19 cellular contexts compared by ENCODE assay signal in the genomic region with DNA sequence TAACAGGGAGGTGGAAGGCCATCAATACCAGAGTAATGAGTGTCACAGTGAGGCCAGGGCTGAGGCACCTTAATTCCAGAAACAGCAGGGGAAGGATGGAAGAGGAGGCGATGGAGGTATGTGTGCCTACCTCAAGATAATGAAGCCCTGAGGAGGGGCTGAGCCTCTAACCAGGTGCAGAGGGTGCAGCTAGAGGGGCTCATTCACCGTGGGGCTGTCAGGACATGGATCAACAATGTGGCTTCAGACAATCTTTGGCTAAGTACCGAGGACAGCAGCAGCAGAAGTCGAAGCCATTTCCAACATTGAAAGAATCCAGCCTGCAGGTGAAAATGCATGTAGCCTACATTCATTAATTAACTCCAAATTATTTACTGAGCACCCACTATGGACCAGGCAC.
A peak's percentile ranks its signal among the peaks of the same experiment; 100 is the strongest.
DNase-seq lines count a peak whose midpoint lies in the region; ATAC-seq, FAIRE-seq and TF ChIP-seq lines count a peak whose summit lies in the region.
"Had no signal": no experiment of that assay in that cellular context is flagged by ENCODE, and none has a peak within 500 bp of the region (broad histone marks: within the 10 kb centered on the region; RNA-seq: fewer than 3 reads in every experiment).

No MANE protein-coding gene starts in this region.

- no peaks in the 10 kb centered on the region for H3K36me3 Mint-ChIP-seq in natural killer cell treated with Interleukin-12 subunit alpha and Interleukin-12 subunit beta and Interleukin-15 and Interleukin-18, amount 100 ng/mL, for 72 hours
- H3K36me3 Mint-ChIP-seq: CD4-positive, alpha-beta memory T cell had no signal

- POLR2A ChIA-PET in A549 (lab: Yijun Ruan, JAX) (no interaction called here), GM12878 (lab: Charles Lee) (no interaction called here)

- H2AFZ ChIP-seq in GM12878 (ENCODE audit: control insufficient read depth, low read depth, low read length) (no peak overlapping the region), neural cell (ENCODE audit: low read depth, low read length) (peak overlapping the region; percentile 34)
- H2AFZ ChIP-seq: GM23248 had no signal

- no peak overlapping the region for H3K27ac Mint-ChIP-seq in natural killer cell treated with Interleukin-12 subunit alpha and Interleukin-12 subunit beta and Interleukin-15 and Interleukin-18, amount 100 ng/mL, for 72 hours
- H3K27ac Mint-ChIP-seq: CD4-positive, alpha-beta memory T cell; HFFc6 had no signal

- no peak for ATAC-seq in A549
- no peak for ATAC-seq in GM12878
- no peak for ATAC-seq in natural killer cell treated with Interleukin-12 subunit alpha and Interleukin-12 subunit beta and Interleukin-15 and Interleukin-18, amount 100 ng/mL, for 72 hours
- ATAC-seq in GM19467 (IDR thresholded peaks at IDR 0.05; ENCODE audit: unreplicated experiment), result no peak

- no peaks in the 10 kb centered on the region for H3K9me3 ChIP-seq in A549
- H3K9me3 ChIP-seq in GM12878 (replicated peaks; ENCODE audit: control insufficient read depth, insufficient read depth, low read length), result no peaks in the 10 kb centered on the region
- no peaks in the 10 kb centered on the region for H3K9me3 ChIP-seq in neural cell (ENCODE audit: low read length)
- H3K9me3 ChIP-seq: HAP-1 had no signal

- H3K9me2 ChIP-seq in neural cell (ENCODE audit: insufficient read depth, low read length), result no peaks in the 10 kb centered on the region

- RAD21 ChIA-PET in GM12878 (lab: Charles Lee; ENCODE audit: unreplicated experiment), result no interaction called here

- FAIRE-seq in A549 (lab: Jason Lieb, UNC), result no peak
- FAIRE-seq in GM12878 (lab: Jason Lieb, UNC), result no peak
- FAIRE-seq: G401.6 had no signal

- H3F3A ChIP-seq in neural cell (ENCODE audit: insufficient read depth, low read length, poor library complexity, severe bottlenecking), result no peaks in the 10 kb centered on the region

- in situ Hi-C loops in GM12878 (cut with MboI), result no loop called here

- H3K36me3 ChIP-seq in GM12878 (ENCODE audit: control insufficient read depth in 2 of 2, insufficient read depth in 2 of 2, low read length in 1 of 2), result no peaks in the 10 kb centered on the region
- no peaks in the 10 kb centered on the region for H3K36me3 ChIP-seq in neural cell (ENCODE audit: insufficient read depth, low read length)
- H3K36me3 ChIP-seq: HAP-1 had no signal

- no peak overlapping the region for H3K4me2 ChIP-seq in A549
- no peak overlapping the region for H3K4me2 ChIP-seq in GM12878 (ENCODE audit: control insufficient read depth, insufficient read depth)
- no peak overlapping the region for H3K4me2 ChIP-seq in neural cell (ENCODE audit: low read length)

- H3K27me3 Mint-ChIP-seq in natural killer cell treated with Interleukin-12 subunit alpha and Interleukin-12 subunit beta and Interleukin-15 and Interleukin-18, amount 100 ng/mL, for 72 hours, result peaks cover 0 to 2% of the 10 kb centered on the region in 2 donors
- H3K27me3 Mint-ChIP-seq: CD4-positive, alpha-beta memory T cell had no signal

- H4K20me1 ChIP-seq in GM12878 (ENCODE audit: control insufficient read depth, insufficient read depth) (no peaks in the 10 kb centered on the region), neural cell (ENCODE audit: insufficient read depth) (no peaks in the 10 kb centered on the region)

- no peak overlapping the region for H3K4me3 Mint-ChIP-seq in natural killer cell treated with Interleukin-12 subunit alpha and Interleukin-12 subunit beta and Interleukin-15 and Interleukin-18, amount 100 ng/mL, for 72 hours
- H3K4me3 Mint-ChIP-seq: CD4-positive, alpha-beta memory T cell; HFFc6 had no signal

- CTCF ChIA-PET in A549 (lab: Yijun Ruan, JAX) (no interaction called here), GM12878 (lab: Yijun Ruan, JAX) (no interaction called here)

- no peak overlapping the region for H3K9ac ChIP-seq in GM12878 (ENCODE audit: control insufficient read depth, insufficient read depth, low read length)
- H3K9ac ChIP-seq in neural cell (ENCODE audit: low read length), result peak overlapping the region; percentile 11
- H3K9ac ChIP-seq: GM23248 had no signal

- no peak for TF ChIP-seq RAD21 in A549 (conservative IDR thresholded peaks at IDR 0.05 in 1 of 2, IDR thresholded peaks at IDR 0.05 in 1 of 2)
- no peak for TF ChIP-seq RAD21 in Ishikawa (IDR thresholded peaks at IDR 0.05; ENCODE audit: low read depth)
- no peak for TF ChIP-seq RAD21 in GM12878 (IDR thresholded peaks at IDR 0.05; ENCODE audit: insufficient read depth, low read depth, low read length)
- no peak for TF ChIP-seq RAD21 in neural cell (conservative IDR thresholded peaks at IDR 0.05)

- H3K4me3 ChIP-seq in A549 (no peak overlapping the region), GM12878 (no peak overlapping the region), neural cell (ENCODE audit: low read length) (peak overlapping the region; percentile 20)
- H3K4me3 ChIP-seq: GM23248, HAP-1 had no signal

- H3K9me3 Mint-ChIP-seq in natural killer cell treated with Interleukin-12 subunit alpha and Interleukin-12 subunit beta and Interleukin-15 and Interleukin-18, amount 100 ng/mL, for 72 hours, result peaks cover 4% of the 10 kb centered on the region

- H3K4me1 Mint-ChIP-seq in natural killer cell treated with Interleukin-12 subunit alpha and Interleukin-12 subunit beta and Interleukin-15 and Interleukin-18, amount 100 ng/mL, for 72 hours (ENCODE audit: low read depth in 2 of 2), result no peaks in the 10 kb centered on the region
- H3K4me1 Mint-ChIP-seq: CD4-positive, alpha-beta memory T cell had no signal

- H3K27me3 ChIP-seq in GM12878 (replicated peaks in 1 of 2; ENCODE audit: control insufficient read depth in 2 of 2, insufficient read depth in 2 of 2, low read length in 1 of 2), result no peaks in the 10 kb centered on the region
- H3K27me3 ChIP-seq in neural cell (ENCODE audit: insufficient read depth, low read depth, low read length), result no peaks in the 10 kb centered on the region

- DNase-seq in A549 (ENCODE audit: low read depth in 1 of 2, low spot score in 1 of 2) (no peak), GM12878 (ENCODE audit: low read depth, low spot score) (no peak), T-helper 1 cell (no peak), A172 (ENCODE audit: low spot score) (no peak)
- DNase-seq in natural killer cell treated with Interleukin-12 subunit alpha and Interleukin-12 subunit beta and Interleukin-15 and Interleukin-18, amount 100 ng/mL, for 72 hours (ENCODE audit: low spot score), result no peak
- DNase-seq: C1 segment of cervical spinal cord; Calu3; CD4-positive, alpha-beta memory T cell; COR-L47; DMS153; DND-41; GM23248; HFFc6 had no signal

- intact Hi-C loops in GM12878 (cut with micrococcal nuclease; ENCODE audit: unreplicated experiment), result no loop called here

- 31% methylated on average over 4 of the region's 4 CpGs for WGBS in A549 (ENCODE audit: missing lambda C conversion rate)
- 6% methylated on average over 4 of the region's 4 CpGs for WGBS in GM12878 (ENCODE audit: insufficient coverage, insufficient replicate concordance, low lambda C conversion rate, missing lambda C conversion rate)

- TF ChIP-seq EP300 in A549 (IDR thresholded peaks at IDR 0.05) (no peak), Ishikawa (IDR thresholded peaks at IDR 0.05; ENCODE audit: borderline replicate concordance) (no peak), GM12878 (IDR thresholded peaks at IDR 0.05; ENCODE audit: borderline replicate concordance in 1 of 2, control insufficient read depth in 1 of 2, low read depth in 2 of 2, low read length in 2 of 2) (no peak), neural cell (conservative IDR thresholded peaks at IDR 0.05; ENCODE audit: poor library complexity, severe bottlenecking) (no peak)

- SMC1A ChIA-PET in GM12878 (lab: Charles Lee; ENCODE audit: uncharacterized antibody, unreplicated experiment), result interaction anchor here (1.3 kb wide), 1 partner anchor 95 kb away, joined by 3 read pairs; no protein-coding TSS in a partner anchor

- BruUV-seq in GM12878 (replicated peaks; lab: Mats Ljungman, UMichigan), result no TSS peak

- H3K4me1 ChIP-seq in A549 (no peaks in the 10 kb centered on the region), GM12878 (ENCODE audit: control insufficient read depth, insufficient read depth, low read length) (no peaks in the 10 kb centered on the region)
- H3K4me1 ChIP-seq: HAP-1 had no signal

- TF ChIP-seq CTCF in A549 (IDR thresholded peaks at IDR 0.05), result no peak
- TF ChIP-seq CTCF in GM12878 (IDR thresholded peaks at IDR 0.05 in 2 of 3, conservative IDR thresholded peaks at IDR 0.05 in 1 of 3; ENCODE audit: control insufficient read depth in 2 of 3, extremely low read depth in 1 of 3, insufficient read depth in 1 of 3, low read depth in 3 of 3, low read length in 3 of 3), result no peak
- no peak for TF ChIP-seq CTCF in neural cell (IDR thresholded peaks at IDR 0.05; ENCODE audit: poor library complexity, severe bottlenecking)

- TF ChIP-seq POLR2A in A549 (IDR thresholded peaks at IDR 0.05; ENCODE audit: low read length) (no peak), GM12878 (IDR thresholded peaks at IDR 0.05; ENCODE audit: low read depth, low read length) (no peak)

- H3K27ac ChIP-seq in A549 (no peak overlapping the region), GM12878 (ENCODE audit: control insufficient read depth, insufficient read depth) (no peak overlapping the region), neural cell (ENCODE audit: low read length) (peak overlapping the region; percentile 53)
- H3K27ac ChIP-seq: 22Rv1, GM23248 had no signal

- no peaks in the 10 kb centered on the region for H3K79me2 ChIP-seq in GM12878 (ENCODE audit: control insufficient read depth, insufficient read depth, low read length)
- no peaks in the 10 kb centered on the region for H3K79me2 ChIP-seq in neural cell (replicated peaks; ENCODE audit: insufficient read depth, low read length)

TF ChIP-seq in Ishikawa, 13 proteins besides CTCF, POLR2A, EP300 and RAD21 (continues in another document):
- no peak for TF ChIP-seq YY1 (IDR thresholded peaks at IDR 0.05; ENCODE audit: low read depth)

TF ChIP-seq in neural cell, 6 proteins besides CTCF, POLR2A, EP300 and RAD21 (continues in another document):
- no peak for TF ChIP-seq SMC3 (conservative IDR thresholded peaks at IDR 0.05; ENCODE audit: poor library complexity)
- TF ChIP-seq POLR2AphosphoS5 (IDR thresholded peaks at IDR 0.05), result no peak

Comparison
In these comparisons a context has a peak if more than half of its experiments do, and no peak if none do; other contexts are left out.
1. Of the 24 proteins assayed by ChIP-seq in both GM12878 and A549: peak only in GM12878: none; only in A549: none; in both: REST; in neither: 23.